ENCODE assay signal across 9 cellular contexts in genomic region chr19:48720251-48720612, GRCh38. TPM values are rescaled to one million over a fixed set of nuclear protein-coding genes. Genes with fewer than 3 reads are reported as not detected.
DNase-seq lines count a peak whose midpoint lies in the region; TF ChIP-seq lines count a peak whose summit lies in the region.
"Had no signal": no experiment of that assay in that cellular context is flagged by ENCODE, and none has a peak within 500 bp of the region (broad histone marks: within the 10 kb centered on the region; RNA-seq: fewer than 3 reads in every experiment).

No MANE protein-coding gene starts in this region.

- H3K27me3 Mint-ChIP-seq in CD14-positive monocyte (ENCODE audit: low read depth in 3 of 3) = peaks cover 0 to 6% (median 1%) of the 10 kb centered on the region in 3 donors
- H3K27me3 Mint-ChIP-seq in chondrocyte (ENCODE audit: low read depth) = no peaks in the 10 kb centered on the region

- H3K27me3 ChIP-seq in HUES64 (ENCODE audit: insufficient read depth, low read length) = no peaks in the 10 kb centered on the region
- no peaks in the 10 kb centered on the region for H3K27me3 ChIP-seq in neural cell (ENCODE audit: insufficient read depth, low read depth, low read length)

- H3K9me3 ChIP-seq in HUES64 (ENCODE audit: insufficient read depth, low read depth, low read length) (no peaks in the 10 kb centered on the region), neural cell (ENCODE audit: low read length) (no peaks in the 10 kb centered on the region)

- no peak for DNase-seq in CD14-positive monocyte (ENCODE audit: low spot score)
- DNase-seq in chondrocyte (ENCODE audit: low spot score) = no peak
- DNase-seq in NK-92 treated with Interleukin-12 subunit alpha and Interleukin-12 subunit beta, amount 100 ng/mL, for 24 hours (lab: John Stamatoyannopoulos, UW) = no peak
- no peak for DNase-seq in NCI-H524 treated with DMSO at 0.1 percent for 48 hours (lab: John Stamatoyannopoulos, UW)
- no peak for DNase-seq in NCI-H69 (lab: John Stamatoyannopoulos, UW)
- DNase-seq in NCI-H526 (lab: John Stamatoyannopoulos, UW) = no peak

- H3K27ac ChIP-seq in HUES64 (ENCODE audit: low read depth, low read length) = no peak overlapping the region
- no peak overlapping the region for H3K27ac ChIP-seq in neural cell (ENCODE audit: low read length)

- H3K4me3 Mint-ChIP-seq in CD14-positive monocyte (peak overlapping the region; percentile 93 to 96), chondrocyte (ENCODE audit: unreplicated experiment) (peak overlapping the region; percentile 98)

- H3K36me3 Mint-ChIP-seq in CD14-positive monocyte (peaks cover 0 to 3% of the 10 kb centered on the region in 2 donors), chondrocyte (ENCODE audit: low read depth) (peaks cover 3% of the 10 kb centered on the region)

- no peak overlapping the region for H2AFZ ChIP-seq in neural cell (ENCODE audit: low read depth, low read length)

- H3K27ac Mint-ChIP-seq in CD14-positive monocyte (peak overlapping the region in 3 of 7 donors; percentile 96 to 97 (median 96)), chondrocyte (ENCODE audit: unreplicated experiment) (peak overlapping the region; percentile 99)

- no peak overlapping the region for H3K4me2 ChIP-seq in neural cell (ENCODE audit: low read length)

- peaks cover 14% of the 10 kb centered on the region for H3K4me1 Mint-ChIP-seq in CD14-positive monocyte
- peaks cover 36% of the 10 kb centered on the region for H3K4me1 Mint-ChIP-seq in chondrocyte (ENCODE audit: low read depth)

- no peaks in the 10 kb centered on the region for H3K79me2 ChIP-seq in neural cell (replicated peaks; ENCODE audit: insufficient read depth, low read length)

- no peak for TF ChIP-seq EP300 in neural cell (conservative IDR thresholded peaks at IDR 0.05; ENCODE audit: poor library complexity, severe bottlenecking)

- H3K36me3 ChIP-seq in HUES64 (ENCODE audit: insufficient read depth, low read length) (no peaks in the 10 kb centered on the region), neural cell (ENCODE audit: insufficient read depth, low read length) (no peaks in the 10 kb centered on the region)

- 28% methylated on average over 12 of the region's 12 CpGs for WGBS in HUES64

- no peaks in the 10 kb centered on the region for H4K20me1 ChIP-seq in neural cell (ENCODE audit: insufficient read depth)

- no peak for TF ChIP-seq RAD21 in neural cell (conservative IDR thresholded peaks at IDR 0.05)

- intact Hi-C loops in CD14-positive monocyte (cut with micrococcal nuclease) = loop anchor here in 1 of 2 donors (5.0 kb wide), 1 partner anchor 73 kb away; the partner anchor contains the start of gene CA11

- TF ChIP-seq CTCF in CD14-positive monocyte (IDR thresholded peaks at IDR 0.05) (no peak), chondrocyte (IDR thresholded peaks at IDR 0.05) (no peak), neural cell (IDR thresholded peaks at IDR 0.05; ENCODE audit: poor library complexity, severe bottlenecking) (no peak)

- peaks cover 20% of the 10 kb centered on the region for H3K4me1 ChIP-seq in HUES64 (ENCODE audit: insufficient read depth, low read length)

- H3K4me3 ChIP-seq in HUES64 (ENCODE audit: low read length) (peak overlapping the region; percentile 82), neural cell (ENCODE audit: low read length) (peak overlapping the region; percentile 70)

- no peaks in the 10 kb centered on the region for H3F3A ChIP-seq in neural cell (ENCODE audit: insufficient read depth, low read length, poor library complexity, severe bottlenecking)

- no peaks in the 10 kb centered on the region for H3K9me2 ChIP-seq in neural cell (ENCODE audit: insufficient read depth, low read length)

- H3K9ac ChIP-seq in HUES64 (ENCODE audit: low read depth, low read length) = no peak overlapping the region
- H3K9ac ChIP-seq in neural cell (ENCODE audit: low read length) = no peak overlapping the region

- H3K9me3 Mint-ChIP-seq in CD14-positive monocyte = peaks cover 6 to 9% (median 7%) of the 10 kb centered on the region in 7 donors
- H3K9me3 Mint-ChIP-seq in chondrocyte (ENCODE audit: low read depth) = no peaks in the 10 kb centered on the region

TF ChIP-seq in neural cell, 6 proteins besides CTCF, POLR2A, EP300 and RAD21:
- TF ChIP-seq REST (IDR thresholded peaks at IDR 0.05; ENCODE audit: borderline replicate concordance) (no peak), SMC3 (conservative IDR thresholded peaks at IDR 0.05; ENCODE audit: poor library complexity) (no peak), EZH2 (IDR thresholded peaks at IDR 0.05; ENCODE audit: borderline replicate concordance, insufficient read depth, low read length, poor library complexity, severe bottlenecking) (no peak), MXI1 (conservative IDR thresholded peaks at IDR 0.05; ENCODE audit: poor library complexity, severe bottlenecking) (no peak), POLR2AphosphoS5 (IDR thresholded peaks at IDR 0.05) (no peak), TAF1 (IDR thresholded peaks at IDR 0.05; ENCODE audit: low read depth) (no peak)

RNA-seq across cellular contexts. Expression of gene MAMSTR, which starts 0.7 kb away (rescaled TPM):
- polyA plus RNA-seq in CD14-positive monocyte (not detected), neural cell (0.36 and 0.96 TPM in 2 replicates)
- polyA plus RNA-seq in HUES64 (2013, experiment 1 of 2) = 1.4 TPM
- polyA plus RNA-seq in HUES64 (2013, experiment 2 of 2) = 1.5 TPM
- total RNA-seq in chondrocyte = 1.6 to 2.9 TPM (median 1.7 TPM) in 3 replicates
- 0.69 and 0.73 TPM in 2 replicates for polyA minus RNA-seq in neural cell

RNA-seq across cellular contexts. Expression of gene RASIP1, which starts 20.2 kb away (rescaled TPM):
- polyA plus RNA-seq in CD14-positive monocyte (not detected), neural cell (0.26 TPM in 1 of 2 replicates, not detected in the other)
- polyA plus RNA-seq in HUES64 (2013, experiment 1 of 2) = 0.75 TPM
- 1.1 TPM for polyA plus RNA-seq in HUES64 (2013, experiment 2 of 2)
- total RNA-seq in chondrocyte = 0.31 to 1.00 TPM (median 0.62 TPM) in 3 replicates
- polyA minus RNA-seq in neural cell = 0.12 and 0.24 TPM in 2 replicates

RNA-seq across cellular contexts. Expression of gene FUT2, which starts 24.5 kb away (rescaled TPM):
- not detected for polyA plus RNA-seq in CD14-positive monocyte
- polyA plus RNA-seq in HUES64 (2013, experiment 1 of 2) = 3.0 TPM
- polyA plus RNA-seq in HUES64 (2013, experiment 2 of 2) = 1.7 TPM
- not detected in 3 replicates for total RNA-seq in chondrocyte
- polyA plus RNA-seq in neural cell = not detected in 2 replicates
- not detected in 2 replicates for polyA minus RNA-seq in neural cell
- total RNA-seq: T-helper 2 cell treated with Interferon-gamma antibody and Interleukin-4, amounts not matched to agents 100 ng/mL and 5 ng/mL, for 36 hours had no signal

RNA-seq across cellular contexts. Expression of gene IZUMO1, which starts 26.5 kb away (rescaled TPM):
- not detected for polyA plus RNA-seq in CD14-positive monocyte
- 0.55 TPM for polyA plus RNA-seq in HUES64 (2013, experiment 1 of 2)
- polyA plus RNA-seq in HUES64 (2013, experiment 2 of 2) = not detected
- total RNA-seq in chondrocyte = not detected in 3 replicates
- not detected in 2 replicates for polyA plus RNA-seq in neural cell
- polyA minus RNA-seq in neural cell = not detected in 2 replicates
- total RNA-seq: T-helper 2 cell treated with Interferon-gamma antibody and Interleukin-4, amounts not matched to agents 100 ng/mL and 5 ng/mL, for 36 hours had no signal

RNA-seq across cellular contexts. Expression of gene FUT1, which starts 32.2 kb away (rescaled TPM):
- polyA plus RNA-seq in CD14-positive monocyte (not detected), neural cell (0.15 and 0.26 TPM in 2 replicates)
- 2.4 TPM for polyA plus RNA-seq in HUES64 (2013, experiment 1 of 2)
- 2.9 TPM for polyA plus RNA-seq in HUES64 (2013, experiment 2 of 2)
- total RNA-seq in chondrocyte = 0.44 to 0.52 TPM in 2 of 3 replicates, not detected in the other
- polyA minus RNA-seq in neural cell = 0.49 and 0.58 TPM in 2 replicates
